In genomic region chr16:55242667-55243066, GRCh38 we compare ENCODE assay signal across 1 cellular context.
TF ChIP-seq lines count a peak whose summit lies in the region.

No MANE protein-coding gene starts in this region.

TF ChIP-seq in WTC11, 78 proteins besides CTCF, POLR2A, EP300 and RAD21 (continued from another document):
- TF ChIP-seq SMAD3 (CRISPR knock-in tag; IDR thresholded peaks at IDR 0.05; ENCODE audit: borderline replicate concordance) = no peak
- TF ChIP-seq, protein P1, sequence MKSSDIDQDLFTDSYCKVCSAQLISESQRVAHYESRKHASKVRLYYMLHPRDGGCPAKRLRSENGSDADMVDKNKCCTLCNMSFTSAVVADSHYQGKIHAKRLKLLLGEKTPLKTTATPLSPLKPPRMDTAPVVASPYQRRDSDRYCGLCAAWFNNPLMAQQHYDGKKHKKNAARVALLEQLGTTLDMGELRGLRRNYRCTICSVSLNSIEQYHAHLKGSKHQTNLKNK (CRISPR knock-in tag; IDR thresholded peaks at IDR 0.05) = no peak
- no peak for TF ChIP-seq TCF7 (CRISPR knock-in tag; IDR thresholded peaks at IDR 0.05; ENCODE audit: low read depth)
- no peak for TF ChIP-seq ELF4 (CRISPR knock-in tag; IDR thresholded peaks at IDR 0.05; ENCODE audit: low read depth)
- TF ChIP-seq IRF1 (CRISPR knock-in tag; IDR thresholded peaks at IDR 0.05) = no peak
- no peak for TF ChIP-seq NFYB (CRISPR knock-in tag; conservative IDR thresholded peaks at IDR 0.05; ENCODE audit: low read depth)
- no peak for TF ChIP-seq ZNF281 (CRISPR knock-in tag; IDR thresholded peaks at IDR 0.05)
- TF ChIP-seq PRRX2 (CRISPR knock-in tag; IDR thresholded peaks at IDR 0.05) = no peak
- TF ChIP-seq, protein P2, sequence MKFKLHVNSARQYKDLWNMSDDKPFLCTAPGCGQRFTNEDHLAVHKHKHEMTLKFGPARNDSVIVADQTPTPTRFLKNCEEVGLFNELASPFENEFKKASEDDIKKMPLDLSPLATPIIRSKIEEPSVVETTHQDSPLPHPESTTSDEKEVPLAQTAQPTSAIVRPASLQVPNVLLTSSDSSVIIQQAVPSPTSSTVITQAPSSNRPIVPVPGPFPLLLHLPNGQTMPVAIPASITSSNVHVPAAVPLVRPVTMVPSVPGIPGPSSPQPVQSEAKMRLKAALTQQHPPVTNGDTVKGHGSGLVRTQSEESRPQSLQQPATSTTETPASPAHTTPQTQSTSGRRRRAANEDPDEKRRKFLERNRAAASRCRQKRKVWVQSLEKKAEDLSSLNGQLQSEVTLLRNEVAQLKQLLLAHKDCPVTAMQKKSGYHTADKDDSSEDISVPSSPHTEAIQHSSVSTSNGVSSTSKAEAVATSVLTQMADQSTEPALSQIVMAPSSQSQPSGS (CRISPR knock-in tag; IDR thresholded peaks at IDR 0.05; ENCODE audit: borderline replicate concordance, low read depth) = no peak
- no peak for TF ChIP-seq NR1H2 (CRISPR knock-in tag; IDR thresholded peaks at IDR 0.05)
- TF ChIP-seq, protein P3, sequence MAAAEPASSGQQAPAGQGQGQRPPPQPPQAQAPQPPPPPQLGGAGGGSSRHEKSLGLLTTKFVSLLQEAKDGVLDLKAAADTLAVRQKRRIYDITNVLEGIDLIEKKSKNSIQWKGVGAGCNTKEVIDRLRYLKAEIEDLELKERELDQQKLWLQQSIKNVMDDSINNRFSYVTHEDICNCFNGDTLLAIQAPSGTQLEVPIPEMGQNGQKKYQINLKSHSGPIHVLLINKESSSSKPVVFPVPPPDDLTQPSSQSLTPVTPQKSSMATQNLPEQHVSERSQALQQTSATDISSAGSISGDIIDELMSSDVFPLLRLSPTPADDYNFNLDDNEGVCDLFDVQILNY (CRISPR knock-in tag; IDR thresholded peaks at IDR 0.05) = no peak
